7 cellular contexts compared by ENCODE assay signal in the genomic region with DNA sequence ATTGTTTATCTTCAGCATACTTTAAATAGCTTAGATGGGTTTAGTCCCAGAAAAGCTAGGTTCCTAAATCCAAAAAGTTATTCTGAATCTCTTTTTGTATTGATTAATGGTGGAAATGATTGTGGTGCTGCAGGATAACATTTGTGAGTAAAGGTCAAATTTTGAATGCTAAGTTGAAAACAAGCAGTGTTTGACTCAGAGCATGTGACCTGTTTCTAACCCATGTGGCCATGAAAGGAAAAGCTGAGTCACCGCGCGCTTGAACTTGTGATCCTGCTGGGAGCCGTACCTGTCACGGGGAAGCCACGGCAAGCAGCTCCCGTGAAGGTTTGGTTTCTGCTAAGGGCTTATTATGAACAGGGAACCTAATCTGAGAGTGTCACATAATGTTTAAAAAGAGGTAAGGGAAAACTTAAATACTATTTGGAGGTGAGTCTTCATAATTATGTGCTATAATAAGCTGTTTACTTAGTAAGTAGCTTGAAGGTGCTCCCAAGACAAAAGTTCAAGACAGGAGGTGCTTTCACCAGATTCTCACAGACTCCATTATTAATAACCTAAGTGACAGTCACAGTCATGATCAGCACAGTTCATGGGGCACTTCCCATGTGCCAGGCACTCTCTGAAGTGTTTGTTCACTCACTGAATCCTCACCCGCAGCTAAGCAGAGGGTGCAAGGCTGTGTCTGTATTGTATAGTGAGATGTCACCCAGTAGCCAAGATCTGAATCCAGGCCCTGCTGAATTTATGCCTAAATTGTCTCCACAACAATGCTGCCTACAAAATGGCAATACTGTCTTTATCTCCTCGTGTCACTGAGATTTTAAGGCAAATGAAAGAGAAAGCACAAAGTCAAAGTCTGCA.
A peak's percentile ranks its signal among the peaks of the same experiment; 100 is the strongest.
DNase-seq lines count a peak whose midpoint lies in the region; ATAC-seq and TF ChIP-seq lines count a peak whose summit lies in the region.

No MANE protein-coding gene starts in this region.

- DNase-seq in NCI-H2196 treated with DMSO at 0.1 percent for 48 hours (lab: John Stamatoyannopoulos, UW; ENCODE audit: unreplicated experiment) (peak; percentile 33), erythroblast (lab: John Stamatoyannopoulos, UW) (peak; percentile 80 to 88), myocyte (ENCODE audit: low read depth) (peak; percentile 82)
- peak; percentile 29 to 63 (median 51) for DNase-seq in activated CD8-positive, alpha-beta memory T cell treated with anti-CD3 and anti-CD28 coated beads for 48 hours (ENCODE audit: low read depth in 2 of 3, low spot score in 2 of 3)
- DNase-seq in stimulated activated CD8-positive, alpha-beta memory T cell treated with anti-CD3 and anti-CD28 coated beads, Interleukin-7, amount 100 ng/mL, for 48 hours (ENCODE audit: extremely low read depth in 1 of 2, low read depth in 1 of 2): peak; percentile 53 to 83

- ATAC-seq in GM18519 (IDR thresholded peaks at IDR 0.05; ENCODE audit: low FRiP score, unreplicated experiment) (peak; percentile 87), HG02798 (IDR thresholded peaks at IDR 0.05; ENCODE audit: poor library complexity, unreplicated experiment) (peak; percentile 93)

- TF ChIP-seq POLR2A in erythroblast (IDR thresholded peaks at IDR 0.05; ENCODE audit: low read length): no peak

Comparison
In these comparisons a context has a peak if more than half of its experiments do, and no peak if none do; other contexts are left out.
1. Peak in every context shown above with its lines: DNase-seq and ATAC-seq.
2. DNase-seq: peak in every context shown above with its lines; median percentile 84 in erythroblast; 82 in myocyte; 68 in stimulated activated CD8-positive, alpha-beta memory T cell treated with anti-CD3 and anti-CD28 coated beads, Interleukin-7, amount 100 ng/mL, for 48 hours; 51 in activated CD8-positive, alpha-beta memory T cell treated with anti-CD3 and anti-CD28 coated beads for 48 hours; 33 in NCI-H2196 treated with DMSO at 0.1 percent for 48 hours.